ENCODE assay signal across 1 cellular context in the genomic region with DNA sequence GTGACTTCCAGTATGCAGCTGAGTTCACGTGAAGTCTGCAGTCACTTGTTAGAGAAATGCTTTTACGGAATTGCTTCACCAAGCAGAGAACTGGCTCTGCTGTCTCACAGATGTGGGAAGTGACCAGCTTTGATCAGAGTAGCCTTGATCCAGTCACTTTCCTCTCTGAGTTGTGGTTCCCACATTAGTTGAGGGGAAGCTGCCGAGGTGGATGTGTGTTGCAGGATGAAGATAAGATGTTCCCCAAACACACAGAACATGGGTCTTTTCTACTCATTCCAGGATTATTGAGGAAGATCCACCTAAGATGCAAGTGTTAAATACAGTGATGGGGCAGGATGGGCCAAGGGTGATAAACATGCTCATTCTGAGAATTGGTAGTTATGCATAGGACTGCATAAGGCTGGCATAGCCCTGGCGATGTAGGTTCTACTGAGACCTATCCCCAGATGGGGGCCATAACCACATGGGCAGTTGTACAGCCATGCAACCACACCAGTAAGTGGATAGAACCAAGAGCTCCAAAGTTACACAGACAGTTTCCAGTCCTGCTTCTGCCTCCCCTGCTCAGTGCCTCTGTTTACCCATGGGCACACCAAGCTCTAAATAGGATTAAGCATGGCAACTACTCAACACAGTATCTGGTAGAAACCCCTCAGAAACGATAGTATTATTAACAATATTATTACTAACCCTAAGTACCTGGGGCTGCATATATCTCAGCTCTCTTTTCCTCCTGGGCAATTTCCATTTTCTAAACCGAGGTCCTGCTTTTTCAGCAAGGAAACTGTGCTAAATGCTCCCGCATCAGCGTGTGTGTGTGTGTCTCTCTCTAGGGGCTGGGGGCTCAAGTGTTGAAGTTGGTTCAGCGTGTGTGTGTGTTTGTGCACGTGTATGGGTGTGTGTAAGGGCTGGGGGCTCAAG.
TF ChIP-seq lines count a peak whose summit lies in the region.

No MANE protein-coding gene starts in this region.

TF ChIP-seq in A549, 52 proteins besides CTCF, POLR2A, EP300 and RAD21 (continued from another document):
- TF ChIP-seq, protein P1, sequence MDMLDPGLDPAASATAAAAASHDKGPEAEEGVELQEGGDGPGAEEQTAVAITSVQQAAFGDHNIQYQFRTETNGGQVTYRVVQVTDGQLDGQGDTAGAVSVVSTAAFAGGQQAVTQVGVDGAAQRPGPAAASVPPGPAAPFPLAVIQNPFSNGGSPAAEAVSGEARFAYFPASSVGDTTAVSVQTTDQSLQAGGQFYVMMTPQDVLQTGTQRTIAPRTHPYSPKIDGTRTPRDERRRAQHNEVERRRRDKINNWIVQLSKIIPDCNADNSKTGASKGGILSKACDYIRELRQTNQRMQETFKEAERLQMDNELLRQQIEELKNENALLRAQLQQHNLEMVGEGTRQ (IDR thresholded peaks at IDR 0.05): no peak
- TF ChIP-seq MAFK (IDR thresholded peaks at IDR 0.05; ENCODE audit: partially characterized antibody): no peak
TF ChIP-seq in A549: peak in this region for 0.
